25 cellular contexts compared by ENCODE assay signal in the genomic region with DNA sequence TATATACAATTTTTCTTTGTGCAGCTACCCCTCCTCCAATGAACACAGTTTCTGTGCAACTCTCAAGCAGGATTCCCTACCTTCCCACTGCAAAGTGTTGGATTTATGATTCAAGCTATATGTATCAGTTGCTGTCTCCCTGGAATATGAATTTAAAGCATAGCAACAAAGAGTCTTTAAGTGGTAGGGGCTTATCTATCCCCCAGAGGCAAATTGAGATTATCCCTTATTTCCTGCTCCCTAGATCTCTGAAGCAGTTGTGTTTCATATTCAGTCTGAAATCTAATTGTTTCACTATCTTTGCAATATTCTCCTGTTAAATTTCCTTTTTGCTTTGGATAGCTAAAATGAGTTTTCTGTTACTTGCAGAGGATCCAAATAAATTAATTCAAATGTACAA.
"Had no signal": no experiment of that assay in that cellular context is flagged by ENCODE, and none has a peak within 500 bp of the region (broad histone marks: within the 10 kb centered on the region; RNA-seq: fewer than 3 reads in every experiment).

No MANE protein-coding gene starts in this region.

- H3K36me3 Mint-ChIP-seq: mesothelial cell of epicardium; naive B cell; naive thymus-derived CD8-positive, alpha-beta T cell had no signal

- H3K27ac Mint-ChIP-seq: mesothelial cell of epicardium; naive B cell; naive thymus-derived CD8-positive, alpha-beta T cell had no signal

- H3K27ac ChIP-seq: coronary artery, dorsolateral prefrontal cortex, esophagus muscularis mucosa, foreskin keratinocyte, gastroesophageal sphincter, heart left ventricle, hepatocyte, left ventricle myocardium inferior, lower lobe of right lung had no signal

- H2AFZ ChIP-seq: hepatocyte had no signal

- H3K27me3 ChIP-seq: dorsolateral prefrontal cortex, esophagus muscularis mucosa, foreskin keratinocyte, gastroesophageal sphincter, heart left ventricle, hepatocyte had no signal

- H3K4me1 Mint-ChIP-seq: naive B cell; naive thymus-derived CD8-positive, alpha-beta T cell had no signal

- H3K27me3 Mint-ChIP-seq: naive B cell; naive thymus-derived CD8-positive, alpha-beta T cell had no signal

- H3K9me3 ChIP-seq: esophagus muscularis mucosa, gastroesophageal sphincter, heart left ventricle, left ventricle myocardium inferior, lower lobe of right lung, mucosa of descending colon had no signal

- H3K79me2 ChIP-seq: hepatocyte had no signal

- H3K4me3 Mint-ChIP-seq: mesothelial cell of epicardium; naive B cell; naive thymus-derived CD8-positive, alpha-beta T cell had no signal

- DNase-seq: dermis blood vessel endothelial cell; dorsolateral prefrontal cortex; effector CD4-positive, alpha-beta T cell; effector memory CD4-positive, alpha-beta T cell; foreskin keratinocyte; heart left ventricle; hypothalamus; kidney glomerular epithelial cell; left colon; left ventricle myocardium inferior; lower lobe of right lung; mesenchymal stem cell; mucosa of descending colon; naive B cell; naive thymus-derived CD8-positive, alpha-beta T cell had no signal

- H3K4me3 ChIP-seq: coronary artery, dorsolateral prefrontal cortex, esophagus muscularis mucosa, gastroesophageal sphincter, heart left ventricle, hepatocyte, left ventricle myocardium inferior, lower lobe of right lung, mucosa of descending colon had no signal

- H3K4me2 ChIP-seq: hepatocyte had no signal

- H3K4me1 ChIP-seq: esophagus muscularis mucosa, foreskin keratinocyte, gastroesophageal sphincter, heart left ventricle, left ventricle myocardium inferior, lower lobe of right lung had no signal

- H3K36me3 ChIP-seq: esophagus muscularis mucosa, gastroesophageal sphincter, heart left ventricle, left ventricle myocardium inferior, lower lobe of right lung had no signal

- FAIRE-seq: colon, endothelial cell of umbilical vein, frontal cortex, islet of Langerhans, keratinocyte had no signal
